26 cellular contexts compared by ENCODE assay signal in the genomic region with DNA sequence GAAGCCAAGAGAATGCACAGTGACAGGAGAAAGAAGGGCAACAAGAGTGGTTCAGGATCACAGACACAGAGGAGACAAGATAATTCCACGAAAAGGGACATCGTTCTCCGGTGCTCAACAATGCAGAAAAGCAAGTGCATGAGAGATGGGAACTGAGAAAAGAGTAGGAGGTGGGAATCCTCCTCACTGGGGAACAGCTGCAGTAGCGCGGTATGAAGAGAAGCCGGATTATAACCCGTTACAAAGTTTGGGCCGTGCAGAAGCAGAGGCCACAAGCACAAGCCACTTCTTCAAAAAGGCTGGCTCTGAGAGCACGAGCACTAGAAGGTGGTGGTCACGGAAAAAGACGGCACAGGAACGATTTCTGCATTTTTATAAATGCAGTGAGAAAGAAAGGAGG.
"Had no signal": no experiment of that assay in that cellular context is flagged by ENCODE, and none has a peak within 500 bp of the region (broad histone marks: within the 10 kb centered on the region; RNA-seq: fewer than 3 reads in every experiment).

No MANE protein-coding gene starts in this region.

- ATAC-seq: effector memory CD8-positive, alpha-beta T cell; left lung; stimulated activated naive CD8-positive, alpha-beta T cell treated with anti-CD3 and anti-CD28 coated beads, Interleukin-15, amount 100 ng/mL, for 72 hours had no signal

- H3K36me3 ChIP-seq: ovary had no signal

- H3K9me3 ChIP-seq: ascending aorta, colonic mucosa, left lung, ovary, prostate gland, spleen, upper lobe of left lung, vagina had no signal

- H3K27ac Mint-ChIP-seq: activated CD4-positive, alpha-beta memory T cell treated with anti-CD3 and anti-CD28 coated beads for 36 hours; activated naive CD4-positive, alpha-beta T cell treated with anti-CD3 and anti-CD28 coated beads, Interleukin-2, amount 10 ng/mL, durations not matched to agents 7 days and 5 days; activated naive CD8-positive, alpha-beta T cell treated with anti-CD3 and anti-CD28 coated beads, Interleukin-2, amount 10 ng/mL, durations not matched to agents 7 days and 5 days; effector memory CD8-positive, alpha-beta T cell; stimulated activated effector memory CD8-positive, alpha-beta T cell treated with anti-CD3 and anti-CD28 coated beads, Interleukin-12 subunit alpha, Interleukin-12 subunit beta, amount 100 ng/mL, for 72 hours; stimulated activated naive CD8-positive, alpha-beta T cell treated with anti-CD3 and anti-CD28 coated beads, Interleukin-15, amount 100 ng/mL, for 72 hours had no signal

- H3K4me3 Mint-ChIP-seq: activated CD4-positive, alpha-beta memory T cell treated with anti-CD3 and anti-CD28 coated beads for 36 hours; activated naive CD4-positive, alpha-beta T cell treated with anti-CD3 and anti-CD28 coated beads, Interleukin-2, amount 10 ng/mL, durations not matched to agents 7 days and 5 days; activated naive CD8-positive, alpha-beta T cell treated with anti-CD3 and anti-CD28 coated beads, Interleukin-2, amount 10 ng/mL, durations not matched to agents 7 days and 5 days; central memory CD8-positive, alpha-beta T cell; effector memory CD8-positive, alpha-beta T cell; naive B cell; stimulated activated effector memory CD8-positive, alpha-beta T cell treated with anti-CD3 and anti-CD28 coated beads, Interleukin-12 subunit alpha, Interleukin-12 subunit beta, amount 100 ng/mL, for 72 hours; stimulated activated naive CD8-positive, alpha-beta T cell treated with anti-CD3 and anti-CD28 coated beads, Interleukin-15, amount 100 ng/mL, for 72 hours had no signal

- H3K27me3 Mint-ChIP-seq: activated CD4-positive, alpha-beta memory T cell treated with anti-CD3 and anti-CD28 coated beads for 36 hours; activated naive CD4-positive, alpha-beta T cell treated with anti-CD3 and anti-CD28 coated beads, Interleukin-2, amount 10 ng/mL, durations not matched to agents 7 days and 5 days; activated naive CD8-positive, alpha-beta T cell treated with anti-CD3 and anti-CD28 coated beads, Interleukin-2, amount 10 ng/mL, durations not matched to agents 7 days and 5 days; central memory CD8-positive, alpha-beta T cell; effector memory CD8-positive, alpha-beta T cell; naive B cell; stimulated activated naive CD8-positive, alpha-beta T cell treated with anti-CD3 and anti-CD28 coated beads, Interleukin-15, amount 100 ng/mL, for 72 hours had no signal

- H3K4me1 Mint-ChIP-seq: activated naive CD4-positive, alpha-beta T cell treated with anti-CD3 and anti-CD28 coated beads, Interleukin-2, amount 10 ng/mL, durations not matched to agents 7 days and 5 days; activated naive CD8-positive, alpha-beta T cell treated with anti-CD3 and anti-CD28 coated beads, Interleukin-2, amount 10 ng/mL, durations not matched to agents 7 days and 5 days; central memory CD8-positive, alpha-beta T cell; stimulated activated effector memory CD8-positive, alpha-beta T cell treated with anti-CD3 and anti-CD28 coated beads, Interleukin-12 subunit alpha, Interleukin-12 subunit beta, amount 100 ng/mL, for 72 hours had no signal

- DNase-seq: activated CD4-positive, alpha-beta memory T cell treated with anti-CD3 and anti-CD28 coated beads for 36 hours; activated CD4-positive, alpha-beta T cell treated with anti-CD3 and anti-CD28 coated beads for 48 hours; activated CD8-positive, alpha-beta memory T cell treated with anti-CD3 and anti-CD28 coated beads, Interleukin-2, amount 50 U/mL, for 4 hours; activated gamma-delta T cell; activated naive CD4-positive, alpha-beta T cell treated with anti-CD3 and anti-CD28 coated beads, Interleukin-2, amount 10 ng/mL, durations not matched to agents 7 days and 5 days; activated naive CD8-positive, alpha-beta T cell treated with anti-CD3 and anti-CD28 coated beads, Interleukin-2, amount 10 ng/mL, durations not matched to agents 7 days and 5 days; activated T-cell treated with anti-CD3 and anti-CD28 coated beads, Interleukin-2, amount 50 U/mL, for 1 hour; colonic mucosa; effector memory CD8-positive, alpha-beta T cell; kidney glomerular epithelial cell; ovary; spleen; stimulated activated CD4-positive, alpha-beta T cell treated with anti-CD3 and anti-CD28 coated beads, Interleukin-2, amount 100 ng/mL, for 48 hours; stimulated activated naive CD8-positive, alpha-beta T cell treated with anti-CD3 and anti-CD28 coated beads, Interleukin-15, amount 100 ng/mL, for 72 hours; substantia nigra; upper lobe of left lung had no signal

- H3K27me3 ChIP-seq: ascending aorta, brain microvascular endothelial cell, colonic mucosa, ovary, spleen, upper lobe of left lung, vagina had no signal

- H3K27ac ChIP-seq: ascending aorta, brain microvascular endothelial cell, colonic mucosa, left lung, ovary, prostate gland, SK-N-MC, spleen, upper lobe of left lung, vagina, VCaP had no signal

- H3K9me3 Mint-ChIP-seq: activated CD4-positive, alpha-beta memory T cell treated with anti-CD3 and anti-CD28 coated beads for 36 hours; activated naive CD4-positive, alpha-beta T cell treated with anti-CD3 and anti-CD28 coated beads, Interleukin-2, amount 10 ng/mL, durations not matched to agents 7 days and 5 days; activated naive CD8-positive, alpha-beta T cell treated with anti-CD3 and anti-CD28 coated beads, Interleukin-2, amount 10 ng/mL, durations not matched to agents 7 days and 5 days; central memory CD8-positive, alpha-beta T cell; effector memory CD8-positive, alpha-beta T cell; naive B cell; stimulated activated effector memory CD8-positive, alpha-beta T cell treated with anti-CD3 and anti-CD28 coated beads, Interleukin-12 subunit alpha, Interleukin-12 subunit beta, amount 100 ng/mL, for 72 hours; stimulated activated naive CD8-positive, alpha-beta T cell treated with anti-CD3 and anti-CD28 coated beads, Interleukin-15, amount 100 ng/mL, for 72 hours had no signal

- H3K4me3 ChIP-seq: ascending aorta, colonic mucosa, left lung, ovary, prostate gland, SK-N-MC, spleen, upper lobe of left lung, vagina had no signal

- H3K4me1 ChIP-seq: left lung, prostate gland, spleen, upper lobe of left lung had no signal
